ENCODE assay signal across 12 cellular contexts in genomic region chr1:31745898-31746668, GRCh38. TPM values are rescaled to one million over a fixed set of nuclear protein-coding genes. Genes with fewer than 3 reads are reported as not detected.
A peak's percentile ranks its signal among the peaks of the same experiment; 100 is the strongest.
DNase-seq lines count a peak whose midpoint lies in the region; ATAC-seq, FAIRE-seq and TF ChIP-seq lines count a peak whose summit lies in the region.
"Had no signal": no experiment of that assay in that cellular context is flagged by ENCODE, and none has a peak within 500 bp of the region (broad histone marks: within the 10 kb centered on the region; RNA-seq: fewer than 3 reads in every experiment).

No MANE protein-coding gene starts in this region.

- peaks cover 2% of the 10 kb centered on the region; the same call in 1 of the 2 replicates for H3F3A ChIP-seq in GM23248 (ENCODE audit: insufficient read depth)

- TF ChIP-seq CTCF in Peyer's patch (IDR thresholded peaks at IDR 0.05) (no peak), hepatocyte (IDR thresholded peaks at IDR 0.05; ENCODE audit: poor library complexity) (no peak)

- H3K4me3 Mint-ChIP-seq in activated T-helper 2 cell treated with anti-CD3 and anti-CD28 coated beads, Interferon-gamma antibody, Interleukin-2, Interleukin-4, amounts not matched to agents 10 μg/mL and 5 μg/mL and 100 μg/mL, durations not matched to agents 14 hours and 24 hours and 36 hours (ENCODE audit: low read depth) = no peak overlapping the region
- H3K4me3 Mint-ChIP-seq: stimulated activated naive CD8-positive, alpha-beta T cell treated with anti-CD3 and anti-CD28 coated beads, Interleukin-15, Interleukin-2, amounts not matched to agents 100 ng/mL and 50 ng/mL, for 24 hours had no signal

- in situ Hi-C loops in GM23248 (cut with MboI) = no loop called here

- H3K27ac Mint-ChIP-seq in activated T-helper 2 cell treated with anti-CD3 and anti-CD28 coated beads, Interferon-gamma antibody, Interleukin-2, Interleukin-4, amounts not matched to agents 10 μg/mL and 5 μg/mL and 100 μg/mL, durations not matched to agents 14 hours and 24 hours and 36 hours = no peak overlapping the region
- H3K27ac Mint-ChIP-seq: stimulated activated naive CD8-positive, alpha-beta T cell treated with anti-CD3 and anti-CD28 coated beads, Interleukin-15, Interleukin-2, amounts not matched to agents 100 ng/mL and 50 ng/mL, for 24 hours had no signal

- H3K79me2 ChIP-seq in hepatocyte (no peaks in the 10 kb centered on the region), GM23248 (ENCODE audit: insufficient read depth) (no peaks in the 10 kb centered on the region)

- H3K36me3 ChIP-seq in BLaER1 (no peaks in the 10 kb centered on the region), H7 (replicated peaks; ENCODE audit: control insufficient read depth, insufficient read depth, low read length) (no peaks in the 10 kb centered on the region), Peyer's patch (no peaks in the 10 kb centered on the region), hepatocyte (replicated peaks; ENCODE audit: insufficient read depth, low read depth) (no peaks in the 10 kb centered on the region), GM23248 (ENCODE audit: low read depth) (no peaks in the 10 kb centered on the region)

- H3K4me1 Mint-ChIP-seq in activated T-helper 2 cell treated with anti-CD3 and anti-CD28 coated beads, Interferon-gamma antibody, Interleukin-2, Interleukin-4, amounts not matched to agents 10 μg/mL and 5 μg/mL and 100 μg/mL, durations not matched to agents 14 hours and 24 hours and 36 hours (ENCODE audit: low read depth) = peaks cover 9% of the 10 kb centered on the region

- DNase-seq in H7 (peak; percentile 66), Peyer's patch (no peak), hepatocyte (ENCODE audit: low spot score) (no peak), GM23248 (no peak), GM12892 (ENCODE audit: insufficient read length) (no peak)
- DNase-seq in activated T-helper 2 cell treated with anti-CD3 and anti-CD28 coated beads, Interferon-gamma antibody, Interleukin-2, Interleukin-4, amounts not matched to agents 10 μg/mL and 5 μg/mL and 100 μg/mL, durations not matched to agents 14 hours and 24 hours and 36 hours (ENCODE audit: low spot score) = no peak
- DNase-seq: NCI-H510A had no signal

- FAIRE-seq in GM12892 (lab: Jason Lieb, UNC) = no peak
- FAIRE-seq: frontal cortex, islet of Langerhans had no signal

- H3K4me1 ChIP-seq in BLaER1 (peaks cover 76% of the 10 kb centered on the region), Peyer's patch (peaks cover 3 to 20% (median 12%) of the 10 kb centered on the region in 4 donors), hepatocyte (ENCODE audit: insufficient read depth) (peaks cover 50% of the 10 kb centered on the region), GM23248 (ENCODE audit: insufficient read depth) (peaks cover 14% of the 10 kb centered on the region)

- 84% methylated on average over 15 of the region's 15 CpGs for WGBS in hepatocyte (ENCODE audit: low lambda C conversion rate, missing lambda C conversion rate)
- WGBS in GM23248 (ENCODE audit: low coverage in 1 of 2, low lambda C conversion rate in 2 of 2, missing lambda C conversion rate in 2 of 2), 2 experiments = 45 to 51% methylated on average over 15 of the region's 15 CpGs

- TF ChIP-seq POLR2A in Peyer's patch (IDR thresholded peaks at IDR 0.05) (no peak), GM12892 (IDR thresholded peaks at IDR 0.05; ENCODE audit: low read depth, low read length) (no peak)

- no peaks in the 10 kb centered on the region for H3K9me3 Mint-ChIP-seq in activated T-helper 2 cell treated with anti-CD3 and anti-CD28 coated beads, Interferon-gamma antibody, Interleukin-2, Interleukin-4, amounts not matched to agents 10 μg/mL and 5 μg/mL and 100 μg/mL, durations not matched to agents 14 hours and 24 hours and 36 hours
- H3K9me3 Mint-ChIP-seq: stimulated activated naive CD8-positive, alpha-beta T cell treated with anti-CD3 and anti-CD28 coated beads, Interleukin-15, Interleukin-2, amounts not matched to agents 100 ng/mL and 50 ng/mL, for 24 hours had no signal

- no peak overlapping the region for H3K4me3 ChIP-seq in BLaER1
- H3K4me3 ChIP-seq in H7 (ENCODE audit: insufficient read depth, low read depth, low read length) = no peak overlapping the region
- H3K4me3 ChIP-seq in Peyer's patch = no peak overlapping the region
- H3K4me3 ChIP-seq in hepatocyte = no peak overlapping the region
- H3K4me3 ChIP-seq in GM23248 = no peak overlapping the region

- H4K20me1 ChIP-seq in BLaER1 = peaks cover 12% of the 10 kb centered on the region
- no peaks in the 10 kb centered on the region for H4K20me1 ChIP-seq in hepatocyte (ENCODE audit: insufficient read depth, poor library complexity, severe bottlenecking)
- no peaks in the 10 kb centered on the region for H4K20me1 ChIP-seq in GM23248 (ENCODE audit: insufficient read depth)

- H3K9me2 ChIP-seq in hepatocyte (replicated peaks; ENCODE audit: insufficient read depth) (no peaks in the 10 kb centered on the region), GM23248 (ENCODE audit: insufficient read depth) (no peaks in the 10 kb centered on the region)

- H3K4me2 ChIP-seq in BLaER1 = peak overlapping the region; percentile 93
- H3K4me2 ChIP-seq in hepatocyte = no peak overlapping the region
- H3K4me2 ChIP-seq in GM23248 (ENCODE audit: unreplicated experiment) = no peak overlapping the region

- H3K27me3 ChIP-seq in BLaER1 = no peaks in the 10 kb centered on the region
- no peaks in the 10 kb centered on the region for H3K27me3 ChIP-seq in H7 (ENCODE audit: control insufficient read depth, insufficient read depth, low read length)
- no peaks in the 10 kb centered on the region for H3K27me3 ChIP-seq in Peyer's patch
- H3K27me3 ChIP-seq in hepatocyte = no peaks in the 10 kb centered on the region
- no peaks in the 10 kb centered on the region for H3K27me3 ChIP-seq in GM23248 (replicated peaks; ENCODE audit: insufficient read depth)

- ATAC-seq in GM19324 (IDR thresholded peaks at IDR 0.05; ENCODE audit: low FRiP score, unreplicated experiment) = no peak

- H2AFZ ChIP-seq in hepatocyte = no peak overlapping the region
- no peak overlapping the region for H2AFZ ChIP-seq in GM23248

- H3K9ac ChIP-seq in BLaER1 = no peak overlapping the region; the same call in 1 of the 2 replicates
- no peak overlapping the region for H3K9ac ChIP-seq in GM23248

- H3K36me3 Mint-ChIP-seq in activated T-helper 2 cell treated with anti-CD3 and anti-CD28 coated beads, Interferon-gamma antibody, Interleukin-2, Interleukin-4, amounts not matched to agents 10 μg/mL and 5 μg/mL and 100 μg/mL, durations not matched to agents 14 hours and 24 hours and 36 hours (ENCODE audit: low read depth) = no peaks in the 10 kb centered on the region

- no peaks in the 10 kb centered on the region for H3K27me3 Mint-ChIP-seq in activated T-helper 2 cell treated with anti-CD3 and anti-CD28 coated beads, Interferon-gamma antibody, Interleukin-2, Interleukin-4, amounts not matched to agents 10 μg/mL and 5 μg/mL and 100 μg/mL, durations not matched to agents 14 hours and 24 hours and 36 hours (ENCODE audit: low read depth)

- H3K27ac ChIP-seq in BLaER1 (peak overlapping the region; percentile 39), Peyer's patch (peak overlapping the region in 3 of 4 donors; percentile 13 to 84 (median 57)), hepatocyte (peak overlapping the region; percentile 40), GM23248 (no peak overlapping the region)

- intact Hi-C loops in activated T-helper 2 cell treated with anti-CD3 and anti-CD28 coated beads, Interferon-gamma antibody, Interleukin-2, Interleukin-4, amounts not matched to agents 10 μg/mL and 5 μg/mL and 100 μg/mL, durations not matched to agents 14 hours and 24 hours and 36 hours (cut with micrococcal nuclease) = loop anchor here (2.0 kb wide), 1 partner anchor 81 kb away; no protein-coding TSS in a partner anchor

- H3K9me3 ChIP-seq in BLaER1 = no peaks in the 10 kb centered on the region
- H3K9me3 ChIP-seq in Peyer's patch = no peaks in the 10 kb centered on the region
- H3K9me3 ChIP-seq in hepatocyte (ENCODE audit: low read depth) = no peaks in the 10 kb centered on the region
- H3K9me3 ChIP-seq in GM23248 (ENCODE audit: low read depth) = no peaks in the 10 kb centered on the region

RNA-seq across cellular contexts. Expression of gene ADGRB2, which starts 18.1 kb away (rescaled TPM):
- 28.0 and 39.8 TPM in 2 replicates for total RNA-seq in H7 (2014; rRNA removed; shearing (Covaris generic))
- total RNA-seq in Peyer's patch (10 to 100 TPM in 3 of 4 donors, 1 to 10 TPM in 1; 3.3 to 39.1 (median 17.2) TPM), hepatocyte (6.0 and 10.5 TPM in 2 replicates)
- polyA plus RNA-seq in hepatocyte (7.7 and 7.8 TPM in 2 replicates), GM23248 (2016; fragmentation: Nextera tagmentation; extraction: Ambion mirVana) (0.51 and 1.3 TPM in 2 replicates)
- 5.4 and 6.0 TPM in 2 replicates for total RNA-seq in activated T-helper 2 cell treated with anti-CD3 and anti-CD28 coated beads, Interferon-gamma antibody, Interleukin-2, Interleukin-4, amounts not matched to agents 10 μg/mL and 5 μg/mL and 100 μg/mL, durations not matched to agents 14 hours and 24 hours and 36 hours
- total RNA-seq in GM23248 (2014; rRNA removed; shearing (Covaris generic)) = 3.6 and 3.9 TPM in 2 replicates
- polyA plus RNA-seq in GM12892 (2012; ENCODE audit: missing spikeins) = 0.08 TPM

RNA-seq across cellular contexts. Expression of gene COL16A1, which starts 42.3 kb away (rescaled TPM):
- 10.3 and 13.8 TPM in 2 replicates for total RNA-seq in H7 (2014; rRNA removed; shearing (Covaris generic))
- total RNA-seq in Peyer's patch (100 to 1,000 TPM in 1 of 4 donors, 10 to 100 TPM in 3; 18.2 to 201 (median 58.3) TPM), hepatocyte (95.1 and 127 TPM in 2 replicates)
- polyA plus RNA-seq in hepatocyte (90.2 and 116 TPM in 2 replicates), GM23248 (2016; fragmentation: Nextera tagmentation; extraction: Ambion mirVana) (67.3 and 68.7 TPM in 2 replicates)
- not detected in 2 replicates for total RNA-seq in activated T-helper 2 cell treated with anti-CD3 and anti-CD28 coated beads, Interferon-gamma antibody, Interleukin-2, Interleukin-4, amounts not matched to agents 10 μg/mL and 5 μg/mL and 100 μg/mL, durations not matched to agents 14 hours and 24 hours and 36 hours
- total RNA-seq in GM23248 (2014; rRNA removed; shearing (Covaris generic)) = 234 and 247 TPM in 2 replicates
- 0.36 TPM for polyA plus RNA-seq in GM12892 (2012; ENCODE audit: missing spikeins)

Comparison
In these comparisons a context has a peak if more than half of its experiments do, and no peak if none do; other contexts are left out.
1. RNA of gene COL16A1, which starts 42.3 kb away (total RNA-seq): 234 to 247 TPM in GM23248, 95.1 to 127 TPM in hepatocyte, 18.2 to 201 TPM in Peyer's patch and 10.3 to 13.8 TPM in H7; not detected in activated T-helper 2 cell treated with anti-CD3 and anti-CD28 coated beads, Interferon-gamma antibody, Interleukin-2, Interleukin-4, amounts not matched to agents 10 μg/mL and 5 μg/mL and 100 μg/mL, durations not matched to agents 14 hours and 24 hours and 36 hours; every median in the first group is over 10 times any median in the second.